In genomic region chr17:78665952-78666920, GRCh38 we compare ENCODE assay signal across 8 cellular contexts.
DNase-seq lines count a peak whose midpoint lies in the region; ATAC-seq and TF ChIP-seq lines count a peak whose summit lies in the region.

No MANE protein-coding gene starts in this region.

- H3K4me1 ChIP-seq in left ventricle myocardium inferior: peaks cover 28% of the 10 kb centered on the region

- intact Hi-C loops in left ventricle myocardium inferior (cut with micrococcal nuclease) (no loop called here), lower leg skin (cut with DNase I; ENCODE audit: low total_unique reads) (loop anchor here (10.0 kb wide), 1 partner anchor 1939 kb away; no protein-coding TSS in a partner anchor)

- ATAC-seq in SK-N-SH treated with all-trans-retinoic acid at 6 μM for 48 hours: no peak

- H3K4me3 ChIP-seq in left ventricle myocardium inferior (no peak overlapping the region), lower leg skin (ENCODE audit: low read depth, poor library complexity, severe bottlenecking) (no peak overlapping the region)

- TF ChIP-seq CTCF in left ventricle myocardium inferior (IDR thresholded peaks at IDR 0.05; ENCODE audit: borderline replicate concordance) (no peak), lower leg skin (IDR thresholded peaks at IDR 0.05) (no peak)

- no peak for TF ChIP-seq POLR2A in lower leg skin (IDR thresholded peaks at IDR 0.05)

- DNase-seq in M059J (ENCODE audit: low read depth): peak; percentile 45
- DNase-seq in activated T-cell treated with anti-CD3 and anti-CD28 coated beads, Interleukin-2, amount 50 U/mL, for 48 hours: peak; percentile 60 to 63
- DNase-seq in left ventricle myocardium inferior: peak; percentile 43
- peak; percentile 24 to 27 (median 26) for DNase-seq in stimulated activated CD4-positive, alpha-beta T cell treated with anti-CD3 and anti-CD28 coated beads, Interleukin-12 subunit alpha, Interleukin-12 subunit beta, amount 100 ng/mL, for 48 hours (ENCODE audit: low read depth in 2 of 3, low spot score in 1 of 3)
- DNase-seq in NCI-H774 (lab: John Stamatoyannopoulos, UW): no peak
- no peak for DNase-seq in ecto neural progenitor cell (ENCODE audit: low spot score)
- DNase-seq in lower leg skin (ENCODE audit: low spot score in 2 of 2): no peak

- no peaks in the 10 kb centered on the region for H3K36me3 ChIP-seq in left ventricle myocardium inferior

- H3K27ac ChIP-seq in left ventricle myocardium inferior (replicated peaks): peak overlapping the region; percentile 77

- no peaks in the 10 kb centered on the region for H3K9me3 ChIP-seq in left ventricle myocardium inferior (replicated peaks)

- 49 to 52% methylated on average over 19 of the region's 19 CpGs for WGBS in lower leg skin, 2 donors

- H3K27me3 ChIP-seq in left ventricle myocardium inferior (ENCODE audit: low read depth): no peaks in the 10 kb centered on the region

TF ChIP-seq in SK-N-SH treated with all-trans-retinoic acid at 6 μM for 48 hours, 23 proteins besides CTCF, POLR2A, EP300 and RAD21:
- TF ChIP-seq PPARA (CRISPR knock-in tag; IDR thresholded peaks at IDR 0.05; ENCODE audit: borderline replicate concordance): no peak
- no peak for TF ChIP-seq GLIS3 (CRISPR knock-in tag; IDR thresholded peaks at IDR 0.05)
- no peak for TF ChIP-seq CREB5 (CRISPR knock-in tag; IDR thresholded peaks at IDR 0.05; ENCODE audit: low read depth)
- TF ChIP-seq TOX (CRISPR knock-in tag; IDR thresholded peaks at IDR 0.05; ENCODE audit: borderline replicate concordance): no peak
- TF ChIP-seq PATZ1 (CRISPR knock-in tag; IDR thresholded peaks at IDR 0.05; ENCODE audit: borderline replicate concordance): no peak
- TF ChIP-seq ZC3H10 (CRISPR knock-in tag; IDR thresholded peaks at IDR 0.05): no peak
- TF ChIP-seq RARB (CRISPR knock-in tag; IDR thresholded peaks at IDR 0.05): no peak
- TF ChIP-seq ISL1 (CRISPR knock-in tag; IDR thresholded peaks at IDR 0.05): no peak
- TF ChIP-seq ZFP30 (CRISPR knock-in tag; IDR thresholded peaks at IDR 0.05): no peak
- no peak for TF ChIP-seq ZNF565 (CRISPR knock-in tag; conservative IDR thresholded peaks at IDR 0.05; ENCODE audit: low read depth)
- TF ChIP-seq OSR1 (CRISPR knock-in tag; IDR thresholded peaks at IDR 0.05): no peak
- TF ChIP-seq POU6F1 (CRISPR knock-in tag; IDR thresholded peaks at IDR 0.05; ENCODE audit: borderline replicate concordance, low read depth): no peak

Comparison
In these comparisons a context has a peak if more than half of its experiments do, and no peak if none do; other contexts are left out.
1. DNase-seq: peak in M059J (single experiment), activated T-cell treated with anti-CD3 and anti-CD28 coated beads, Interleukin-2, amount 50 U/mL, for 48 hours (2 of 2), left ventricle myocardium inferior (single experiment) and stimulated activated CD4-positive, alpha-beta T cell treated with anti-CD3 and anti-CD28 coated beads, Interleukin-12 subunit alpha, Interleukin-12 subunit beta, amount 100 ng/mL, for 48 hours (3 of 3); none in NCI-H774 (single experiment), ecto neural progenitor cell (single experiment) and lower leg skin (0 of 2).